In the genomic region with DNA sequence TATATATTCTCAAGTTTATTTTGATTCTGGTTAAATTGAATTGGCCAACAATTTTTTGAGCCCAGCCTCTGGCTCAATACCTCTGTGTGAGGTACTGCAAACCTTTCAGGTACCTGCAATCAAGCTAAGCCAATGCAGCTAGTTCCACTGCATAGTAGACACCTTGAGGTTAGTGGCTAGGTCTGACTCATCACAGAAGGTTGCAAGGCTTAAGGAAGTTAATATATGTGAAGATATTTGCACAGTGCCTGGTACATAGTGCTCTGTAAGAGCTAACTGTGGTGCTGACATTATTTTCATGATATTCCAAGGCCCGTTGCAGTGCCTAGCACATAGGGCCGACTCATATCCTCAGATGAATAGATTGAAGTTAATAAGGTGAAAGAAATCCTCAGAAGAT, we compare ENCODE assay signal across 16 cellular contexts.
"Had no signal": no experiment of that assay in that cellular context is flagged by ENCODE, and none has a peak within 500 bp of the region (broad histone marks: within the 10 kb centered on the region; RNA-seq: fewer than 3 reads in every experiment).

No MANE protein-coding gene starts in this region.

- H3K27me3 ChIP-seq: ascending aorta, upper lobe of left lung had no signal

- H3K27ac Mint-ChIP-seq: activated CD8-positive, alpha-beta T cell treated with anti-CD3 and anti-CD28 coated beads, Interleukin-2, amount 10 ng/mL, durations not matched to agents 7 days and 5 days; activated naive CD8-positive, alpha-beta T cell treated with anti-CD3 and anti-CD28 coated beads, Interleukin-2, amount 10 ng/mL, durations not matched to agents 7 days and 5 days; nephron progenitor cell; T-helper 1 cell treated with Interleukin-12 subunit alpha and Interleukin-12 subunit beta and Interleukin-4 antibody, amounts not matched to agents 30 μg/mL and 1 μg/mL, for 36 hours had no signal

- DNase-seq: activated CD4-positive, alpha-beta T cell treated with anti-CD3 and anti-CD28 coated beads for 48 hours; activated CD8-positive, alpha-beta memory T cell treated with anti-CD3 and anti-CD28 coated beads, Interleukin-2, amount 50 U/mL, for 48 hours; activated CD8-positive, alpha-beta T cell treated with anti-CD3 and anti-CD28 coated beads, Interleukin-2, amount 10 ng/mL, durations not matched to agents 7 days and 5 days; activated naive CD8-positive, alpha-beta T cell treated with anti-CD3 and anti-CD28 coated beads, Interleukin-2, amount 10 ng/mL, durations not matched to agents 7 days and 5 days; effector memory CD4-positive, alpha-beta T cell; erythroblast; left ventricle myocardium superior; mesendoderm; nephron progenitor cell; stimulated activated CD4-positive, alpha-beta T cell treated with anti-CD3 and anti-CD28 coated beads, Interleukin-4, amount 100 ng/mL, for 1 hour; stimulated activated CD8-positive, alpha-beta memory T cell treated with anti-CD3 and anti-CD28 coated beads, Interleukin-4, amount 100 ng/mL, for 48 hours; stimulated activated naive CD8-positive, alpha-beta T cell treated with anti-CD3 and anti-CD28 coated beads, Interleukin-15, Interleukin-2, amounts not matched to agents 100 U/mL and 50 U/mL, for 24 hours; upper lobe of left lung had no signal

- H3K4me1 ChIP-seq: ascending aorta, upper lobe of left lung had no signal

- H3K4me3 Mint-ChIP-seq: activated CD8-positive, alpha-beta T cell treated with anti-CD3 and anti-CD28 coated beads, Interleukin-2, amount 10 ng/mL, durations not matched to agents 7 days and 5 days; activated naive CD8-positive, alpha-beta T cell treated with anti-CD3 and anti-CD28 coated beads, Interleukin-2, amount 10 ng/mL, durations not matched to agents 7 days and 5 days; central memory CD8-positive, alpha-beta T cell; nephron progenitor cell; T-helper 1 cell treated with Interleukin-12 subunit alpha and Interleukin-12 subunit beta and Interleukin-4 antibody, amounts not matched to agents 30 μg/mL and 1 μg/mL, for 36 hours had no signal

- H3K36me3 Mint-ChIP-seq: activated naive CD8-positive, alpha-beta T cell treated with anti-CD3 and anti-CD28 coated beads, Interleukin-2, amount 10 ng/mL, durations not matched to agents 7 days and 5 days had no signal

- H3K9me3 Mint-ChIP-seq: central memory CD8-positive, alpha-beta T cell; nephron progenitor cell; T-helper 1 cell treated with Interleukin-12 subunit alpha and Interleukin-12 subunit beta and Interleukin-4 antibody, amounts not matched to agents 30 μg/mL and 1 μg/mL, for 36 hours had no signal

- H3K36me3 ChIP-seq: ascending aorta, upper lobe of left lung had no signal

- H3K27me3 Mint-ChIP-seq: activated naive CD8-positive, alpha-beta T cell treated with anti-CD3 and anti-CD28 coated beads, Interleukin-2, amount 10 ng/mL, durations not matched to agents 7 days and 5 days had no signal

- H3K4me3 ChIP-seq: ascending aorta, upper lobe of left lung had no signal

- H3K4me1 Mint-ChIP-seq: activated naive CD8-positive, alpha-beta T cell treated with anti-CD3 and anti-CD28 coated beads, Interleukin-2, amount 10 ng/mL, durations not matched to agents 7 days and 5 days; central memory CD8-positive, alpha-beta T cell had no signal

- H3K27ac ChIP-seq: ascending aorta, upper lobe of left lung had no signal

- H3K9me3 ChIP-seq: upper lobe of left lung had no signal
